Comparison of ENCODE assay signal across 34 cellular contexts in genomic region chrX:69630147-69630546, GRCh38.
"Had no signal": no experiment of that assay in that cellular context is flagged by ENCODE, and none has a peak within 500 bp of the region (broad histone marks: within the 10 kb centered on the region; RNA-seq: fewer than 3 reads in every experiment).

No MANE protein-coding gene starts in this region.

- H3K27ac ChIP-seq: KMS-11 had no signal

- H3K27me3 ChIP-seq: MG63 had no signal

- H3K4me2 ChIP-seq: KMS-11 had no signal

- H3K9ac ChIP-seq: KMS-11 had no signal

- DNase-seq: Karpas-422, Kasumi-1, KG1, MG63, MM.1S, MV-4-11, NCI-H1048, NCI-H1092, NCI-H1092 treated with DMSO at 0.1 percent for 48 hours, NCI-H1105, NCI-H1105 treated with DMSO at 0.1 percent for 48 hours, NCI-H1417, NCI-H1417 treated with DMSO at 0.1 percent for 48 hours, NCI-H1436, NCI-H1436 treated with DMSO at 0.1 percent for 48 hours, NCI-H146, NCI-H1694, NCI-H1694 treated with DMSO at 0.1 percent for 48 hours, NCI-H187, NCI-H187 treated with DMSO at 0.1 percent for 48 hours, NCI-H1930, NCI-H2029, NCI-H2029 treated with DMSO at 0.1 percent for 48 hours, NCI-H2081 treated with DMSO at 0.1 percent for 48 hours, NCI-H2107, NCI-H2171, NCI-H2171 treated with DMSO at 0.1 percent for 48 hours, NCI-H2227 treated with DMSO at 0.1 percent for 48 hours, NCI-H226, NCI-H345, NCI-H446, NCI-H446 treated with DMSO at 0.1 percent for 48 hours, NCI-H510A had no signal

- H3K36me3 ChIP-seq: MG63 had no signal

- H3K9me3 ChIP-seq: MG63 had no signal

- H3K4me3 ChIP-seq: MG63 had no signal
